In the genomic region with DNA sequence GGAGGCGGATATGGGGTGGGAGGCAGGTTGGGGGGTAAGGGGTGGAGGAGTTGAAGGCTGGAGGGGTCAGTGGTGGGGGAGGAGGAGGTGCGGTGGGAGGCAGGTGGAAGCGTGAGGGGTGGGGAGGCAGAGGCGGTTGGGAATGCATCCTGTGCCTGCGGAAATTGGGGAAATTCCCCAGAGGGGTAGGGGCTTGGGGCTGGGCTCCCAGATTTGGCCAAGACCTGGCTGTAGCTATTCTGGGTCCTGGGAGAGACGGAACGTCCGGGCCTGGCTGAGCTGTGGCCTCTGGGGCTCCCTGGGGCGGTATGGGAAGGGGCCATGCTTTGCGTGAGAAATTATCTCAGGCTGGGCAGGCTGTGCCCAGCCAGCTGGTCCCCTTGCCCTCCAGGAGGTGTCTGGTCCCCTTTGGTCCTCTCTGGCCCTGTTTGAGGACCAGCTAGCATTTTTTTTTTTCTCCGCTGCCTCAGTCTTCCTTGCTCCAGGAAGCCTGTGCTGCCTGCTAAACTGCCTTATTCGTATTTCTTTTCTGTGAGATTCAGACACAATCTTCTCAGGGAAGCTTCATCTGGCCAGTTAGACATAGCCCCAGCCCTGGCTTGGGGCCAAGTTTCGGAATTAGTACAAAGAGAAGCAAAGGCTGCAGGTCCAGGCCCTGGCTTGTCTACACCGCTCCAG, we compare ENCODE assay signal across 9 cellular contexts. TPM values are rescaled to one million over a fixed set of nuclear protein-coding genes. Genes with fewer than 3 reads are reported as not detected.
A peak's percentile ranks its signal among the peaks of the same experiment; 100 is the strongest.
DNase-seq lines count a peak whose midpoint lies in the region; ATAC-seq, FAIRE-seq and TF ChIP-seq lines count a peak whose summit lies in the region.
"Had no signal": no experiment of that assay in that cellular context is flagged by ENCODE, and none has a peak within 500 bp of the region (broad histone marks: within the 10 kb centered on the region; RNA-seq: fewer than 3 reads in every experiment).

No MANE protein-coding gene starts in this region.

- H4K20me1 ChIP-seq in PC-3 (ENCODE audit: low read length): no peaks in the 10 kb centered on the region

- H3K36me3 Mint-ChIP-seq in Calu3 (ENCODE audit: insufficient read depth, unreplicated experiment): peaks cover 6% of the 10 kb centered on the region

- H3K36me3 ChIP-seq in PC-3 (ENCODE audit: low read depth, low read length): no peaks in the 10 kb centered on the region
- H3K36me3 ChIP-seq in mucosa of rectum (ENCODE audit: control insufficient read depth in 2 of 2, insufficient read depth in 2 of 2, low read length in 2 of 2): no peaks in the 10 kb centered on the region
- H3K36me3 ChIP-seq: neutrophil had no signal

- H2AFZ ChIP-seq in PC-3 (ENCODE audit: low read length): no peak overlapping the region

- peak; percentile 87 for ATAC-seq in HG03196 (IDR thresholded peaks at IDR 0.05; ENCODE audit: unreplicated experiment)
- peak; percentile 16; the same call in 1 of the 2 replicates for ATAC-seq in PC-3

- CTCF ChIA-PET in Calu3 (lab: Charles Lee) (interaction anchor here (0.8 kb wide), 1 partner anchor 92 kb away, joined by 5 read pairs; no protein-coding TSS in a partner anchor), PC-3 (lab: Charles Lee) (no interaction called here), HEK293T (lab: Yijun Ruan, JAX) (no interaction called here)

- intact Hi-C loops in Calu3 (cut with micrococcal nuclease; ENCODE audit: unreplicated experiment): no loop called here
- intact Hi-C loops in PC-3 (cut with micrococcal nuclease): no loop called here

- POLR2A ChIA-PET in PC-3 (lab: Charles Lee; ENCODE audit: unreplicated experiment) (no interaction called here), HEK293T (lab: Yijun Ruan, JAX) (interaction anchor here (0.8 to 3.6 kb wide), 6 partner anchors 10 to 55 kb away, joined by 3 to 26 read pairs (median 4); a partner anchor contains a TSS)

- peak; percentile 60 for DNase-seq in Calu3
- peak; percentile 82 for DNase-seq in GM19238 (ENCODE audit: insufficient read length, low spot score)
- peak; percentile 47 for DNase-seq in PC-3
- no peak for DNase-seq in epithelial cell of prostate (ENCODE audit: low read depth, low spot score)
- DNase-seq in HEK293T (ENCODE audit: extremely low spot score): no peak
- no peak for DNase-seq in HTR-8/SVneo (ENCODE audit: insufficient read length, low spot score)

- H3K4me1 Mint-ChIP-seq in Calu3 (ENCODE audit: low read depth, unreplicated experiment): no peaks in the 10 kb centered on the region

- peaks cover 4% of the 10 kb centered on the region for H3F3A ChIP-seq in PC-3 (ENCODE audit: low read length, unreplicated experiment)

- H3K27ac ChIP-seq in PC-3 (ENCODE audit: low read length) (no peak overlapping the region), epithelial cell of prostate (peak overlapping the region; percentile 24), mucosa of rectum (ENCODE audit: low read depth in 2 of 2, low read length in 2 of 2) (peak overlapping the region; percentile 9 to 11)
- H3K27ac ChIP-seq: neutrophil had no signal

- TF ChIP-seq CTCF in Calu3 (IDR thresholded peaks at IDR 0.05; ENCODE audit: unreplicated experiment): no peak
- no peak for TF ChIP-seq CTCF in PC-3 (conservative IDR thresholded peaks at IDR 0.05; ENCODE audit: low read depth, low read length)

- H3K4me2 ChIP-seq in PC-3 (ENCODE audit: low read length): no peak overlapping the region

- peak overlapping the region; percentile 41 for H3K4me3 Mint-ChIP-seq in Calu3 (ENCODE audit: low read depth, unreplicated experiment)

- FAIRE-seq in HTR-8/SVneo (lab: Jason Lieb, UNC): no peak

- H3K9ac ChIP-seq in PC-3 (ENCODE audit: low read length) (no peak overlapping the region), mucosa of rectum (ENCODE audit: low read depth in 1 of 2, low read length in 2 of 2) (peak overlapping the region in 1 of 2 donors; percentile 1)

- no peaks in the 10 kb centered on the region for H3K79me2 ChIP-seq in PC-3 (ENCODE audit: low read length)

- H3K27me3 Mint-ChIP-seq in Calu3 (ENCODE audit: unreplicated experiment): no peaks in the 10 kb centered on the region

- no peak overlapping the region for H3K27ac Mint-ChIP-seq in Calu3 (ENCODE audit: unreplicated experiment)

- H3K4me1 ChIP-seq in PC-3 (ENCODE audit: insufficient read depth, low read length): peaks cover 3% of the 10 kb centered on the region; the same call in 1 of the 2 replicates
- peaks cover 2 to 5% of the 10 kb centered on the region in 2 donors for H3K4me1 ChIP-seq in mucosa of rectum (ENCODE audit: control insufficient read depth in 2 of 2, insufficient read depth in 2 of 2, low read length in 2 of 2)

- BruUV-seq in Calu3 (replicated peaks; lab: Mats Ljungman, UMichigan) (no TSS peak), PC-3 (replicated peaks; lab: Mats Ljungman, UMichigan) (no TSS peak)

- no peaks in the 10 kb centered on the region for H3K9me2 ChIP-seq in PC-3 (replicated peaks; ENCODE audit: low read length)

- H3K9me3 ChIP-seq in PC-3 (ENCODE audit: low read length): no peaks in the 10 kb centered on the region
- no peaks in the 10 kb centered on the region for H3K9me3 ChIP-seq in mucosa of rectum (ENCODE audit: control insufficient read depth in 2 of 2, low read length in 2 of 2)
- H3K9me3 ChIP-seq: neutrophil had no signal

- no peaks in the 10 kb centered on the region for H3K9me3 Mint-ChIP-seq in Calu3 (ENCODE audit: low read depth, unreplicated experiment)

- H3K4me3 ChIP-seq in PC-3 (ENCODE audit: low read length) (no peak overlapping the region), mucosa of rectum (ENCODE audit: low read length in 2 of 2) (peak overlapping the region in 1 of 2 donors; percentile 20)

- H3K27me3 ChIP-seq in PC-3 (ENCODE audit: low read length): no peaks in the 10 kb centered on the region
- no peaks in the 10 kb centered on the region for H3K27me3 ChIP-seq in mucosa of rectum (ENCODE audit: control insufficient read depth in 2 of 2, insufficient read depth in 2 of 2, low read length in 2 of 2)

TF ChIP-seq in HEK293T, 16 proteins besides CTCF, POLR2A, EP300 and RAD21:
- TF ChIP-seq SUZ12 (IDR thresholded peaks at IDR 0.05) (no peak), ZNF384 (IDR thresholded peaks at IDR 0.05) (no peak), L3MBTL2 (conservative IDR thresholded peaks at IDR 0.05) (no peak), NFRKB (IDR thresholded peaks at IDR 0.05) (no peak), BHLHE40 (IDR thresholded peaks at IDR 0.05; ENCODE audit: borderline replicate concordance) (no peak), ELF4 (IDR thresholded peaks at IDR 0.05) (no peak), FOXA1 (IDR thresholded peaks at IDR 0.05) (no peak), SP1 (IDR thresholded peaks at IDR 0.05) (no peak), ARNT (IDR thresholded peaks at IDR 0.05) (no peak), HDGF (IDR thresholded peaks at IDR 0.05; ENCODE audit: borderline replicate concordance) (no peak), LEF1 (IDR thresholded peaks at IDR 0.05; ENCODE audit: borderline replicate concordance) (no peak), CTBP1 (IDR thresholded peaks at IDR 0.05; ENCODE audit: borderline replicate concordance) (no peak), FOXK2 (IDR thresholded peaks at IDR 0.05) (no peak)

RNA-seq across cellular contexts. Expression of a gene that starts 7.3 kb away (rescaled TPM):
- 0.87 and 1.0 TPM in 2 replicates for total RNA-seq in Calu3 (2022)
- total RNA-seq in PC-3 (2014; rRNA removed): 0.69 and 1.9 TPM in 2 replicates

RNA-seq across cellular contexts. Expression of a gene that starts 27.2 kb away (rescaled TPM):
- total RNA-seq in Calu3 (2022): 973 and 1,004 TPM in 2 replicates
- 2,112 and 2,970 TPM in 2 replicates for total RNA-seq in PC-3 (2014; rRNA removed)

RNA-seq across cellular contexts. Expression of a gene that starts 54.8 kb away (rescaled TPM):
- total RNA-seq in Calu3 (2022): 49.9 and 58.0 TPM in 2 replicates
- not detected in 2 replicates for total RNA-seq in PC-3 (2014; rRNA removed)

Comparison
In these comparisons a context has a peak if more than half of its experiments do, and no peak if none do; other contexts are left out.
1. DNase-seq: peak in Calu3 (single experiment), GM19238 (single experiment) and PC-3 (single experiment); none in epithelial cell of prostate (single experiment), HEK293T (single experiment) and HTR-8/SVneo (single experiment).
2. RNA of a gene that starts 54.8 kb away (total RNA-seq): 49.9 to 58.0 TPM in Calu3; not detected in PC-3; every median in the first group is over 10 times any median in the second.